ENCODE assay signal across 8 cellular contexts in genomic region chr7:33716581-33717477, GRCh38.
DNase-seq lines count a peak whose midpoint lies in the region; ATAC-seq, FAIRE-seq and TF ChIP-seq lines count a peak whose summit lies in the region.

No MANE protein-coding gene starts in this region.

- no peaks in the 10 kb centered on the region for H3K36me3 ChIP-seq in bronchial epithelial cell (ENCODE audit: control insufficient read depth, insufficient read depth, low read length)

- H3K27me3 ChIP-seq in bronchial epithelial cell (ENCODE audit: control insufficient read depth, insufficient read depth, low read length) = no peaks in the 10 kb centered on the region

- DNase-seq in GM12865 (ENCODE audit: low read depth) = peak; percentile 27
- DNase-seq in NB4 (ENCODE audit: low read depth) = peak; percentile 38
- DNase-seq in bronchial epithelial cell (ENCODE audit: low read depth) = peak; percentile 78
- DNase-seq in midbrain (lab: John Stamatoyannopoulos, UW) = peak; percentile 28
- no peak for DNase-seq in HuH-7.5 (ENCODE audit: low spot score)
- no peak for DNase-seq in iPS-NIHi7 (ENCODE audit: extremely low spot score)

- TF ChIP-seq POLR2A in NB4 (IDR thresholded peaks at IDR 0.05; ENCODE audit: extremely low read depth, insufficient read length) = no peak

- no peak for FAIRE-seq in bronchial epithelial cell (lab: Jason Lieb, UNC)

- ATAC-seq in GM18519 (IDR thresholded peaks at IDR 0.05; ENCODE audit: low FRiP score, unreplicated experiment) (no peak), GM18511 (IDR thresholded peaks at IDR 0.05; ENCODE audit: unreplicated experiment) (no peak)

- H3K4me3 ChIP-seq in GM12865 (ENCODE audit: low read depth, low read length) (no peak overlapping the region), NB4 (ENCODE audit: low read depth, low read length) (no peak overlapping the region), bronchial epithelial cell (ENCODE audit: low read depth, low read length) (no peak overlapping the region)

- TF ChIP-seq CTCF in GM12865 (IDR thresholded peaks at IDR 0.05; ENCODE audit: insufficient read depth, low read depth, low read length, missing control alignments) = peak; percentile 47
- peak; percentile 63 for TF ChIP-seq CTCF in NB4 (IDR thresholded peaks at IDR 0.05; ENCODE audit: low read depth, low read length)
- TF ChIP-seq CTCF in bronchial epithelial cell (IDR thresholded peaks at IDR 0.05; ENCODE audit: insufficient read depth, low read length, severe bottlenecking) = peak; percentile 68

Comparison
In these comparisons a context has a peak if more than half of its experiments do, and no peak if none do; other contexts are left out.
1. DNase-seq: peak in GM12865 (single experiment), NB4 (single experiment), bronchial epithelial cell (single experiment) and midbrain (single experiment); none in HuH-7.5 (single experiment) and iPS-NIHi7 (single experiment).
2. Peak in every context shown above with its lines, with median percentiles within 50 percentile points of each other: CTCF ChIP-seq.